Comparison of ENCODE assay signal across 20 cellular contexts in the genomic region with DNA sequence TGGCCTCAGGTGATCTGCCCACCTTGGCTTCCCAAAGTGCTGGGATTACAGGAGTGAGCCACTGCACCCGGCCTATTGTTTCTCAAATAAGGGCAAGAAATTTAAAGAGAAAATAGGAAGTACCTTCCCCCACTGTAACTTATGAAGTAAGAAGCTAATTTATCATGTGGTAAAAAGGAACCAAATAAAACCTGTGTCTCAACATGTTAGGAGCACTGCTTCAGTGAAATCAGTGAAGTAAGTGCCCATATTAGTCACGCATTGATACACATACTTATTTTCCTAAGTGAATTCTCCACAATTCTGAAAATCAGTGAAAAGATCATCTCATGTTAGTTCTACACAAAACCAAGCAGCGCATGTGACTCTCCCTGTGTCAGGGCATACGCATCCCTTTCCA. TPM values are rescaled to one million over a fixed set of nuclear protein-coding genes. Genes with fewer than 3 reads are reported as not detected.
A peak's percentile ranks its signal among the peaks of the same experiment; 100 is the strongest.
DNase-seq lines count a peak whose midpoint lies in the region; ATAC-seq, FAIRE-seq and TF ChIP-seq lines count a peak whose summit lies in the region.
"Had no signal": no experiment of that assay in that cellular context is flagged by ENCODE, and none has a peak within 500 bp of the region (broad histone marks: within the 10 kb centered on the region; RNA-seq: fewer than 3 reads in every experiment).

No MANE protein-coding gene starts in this region.

- H3K27me3 ChIP-seq in liver (ENCODE audit: control insufficient read depth in 4 of 4, insufficient read depth in 4 of 4, low read length in 3 of 4), result no peaks in the 10 kb centered on the region
- H3K27me3 ChIP-seq in HepG2 (ENCODE audit: control insufficient read depth in 1 of 2, insufficient read depth in 2 of 2, low read length in 2 of 2), result peaks cover 2 to 8% of the 10 kb centered on the region in 2 experiments; a peak in 1 of 5 replicates
- H3K27me3 ChIP-seq in RWPE2 (ENCODE audit: insufficient read depth, poor library complexity, severe bottlenecking), result no peaks in the 10 kb centered on the region
- no peaks in the 10 kb centered on the region for H3K27me3 ChIP-seq in CD8-positive, alpha-beta memory T cell (ENCODE audit: insufficient read depth, low read length, poor library complexity, severe bottlenecking)

- H3K4me2 ChIP-seq in HepG2 (ENCODE audit: low read depth, low read length), result no peak overlapping the region

- intact Hi-C loops in HepG2 (cut with micrococcal nuclease; ENCODE audit: unreplicated experiment), result no loop called here

- CTCF ChIA-PET in HepG2 (lab: Yijun Ruan, JAX; ENCODE audit: low intra/inter-chr PET ratio, low total read pairs), result no interaction called here
- CTCF ChIA-PET in CD8-positive, alpha-beta memory T cell (lab: Charles Lee), result interaction anchor here (0.7 kb wide), 1 partner anchor 1441 kb away, joined by 5 read pairs; no protein-coding TSS in a partner anchor

- no peak for ATAC-seq in HepG2
- peak; percentile 75 for ATAC-seq in RWPE2 (ENCODE audit: low read depth)
- ATAC-seq: CD8-positive, alpha-beta T cell; GM12878 had no signal

- WGBS in liver, result 86% methylated on average over 4 of the region's 4 CpGs
- WGBS in HepG2 (ENCODE audit: low lambda C conversion rate), result 68% methylated on average over 4 of the region's 4 CpGs

- no peaks in the 10 kb centered on the region for H3K4me1 Mint-ChIP-seq in type B pancreatic cell (ENCODE audit: unreplicated experiment)
- no peaks in the 10 kb centered on the region for H3K4me1 Mint-ChIP-seq in CD8-positive, alpha-beta memory T cell

- BruUV-seq in HepG2 (replicated peaks; lab: Mats Ljungman, UMichigan), result no TSS peak

- H3K27me3 Mint-ChIP-seq in type B pancreatic cell, result peaks cover 42% of the 10 kb centered on the region
- peaks cover 0 to 1% of the 10 kb centered on the region in 2 donors for H3K27me3 Mint-ChIP-seq in CD8-positive, alpha-beta memory T cell

- TF ChIP-seq EP300 in HepG2 (IDR thresholded peaks at IDR 0.05; ENCODE audit: low read depth in 2 of 2, low read length in 2 of 2) (no peak), HepG2 (CRISPR knock-in tag; IDR thresholded peaks at IDR 0.05; ENCODE audit: borderline replicate concordance) (no peak)

- H3K9ac ChIP-seq in liver (ENCODE audit: low read depth in 1 of 2, low read length in 2 of 2) (no peak overlapping the region), HepG2 (ENCODE audit: insufficient read depth, low read depth, low read length) (no peak overlapping the region)
- H3K9ac ChIP-seq: GM23248 had no signal

- H3K4me3 ChIP-seq in liver (ENCODE audit: low read depth in 1 of 3, low read length in 3 of 3) (peak overlapping the region in 2 of 3 donors; percentile 29 to 62), HepG2 (replicated peaks in 1 of 3; ENCODE audit: insufficient read depth in 1 of 3, low read depth in 2 of 3, low read length in 3 of 3) (no peak overlapping the region), RWPE2 (ENCODE audit: severe bottlenecking) (no peak overlapping the region)
- H3K4me3 ChIP-seq in CD8-positive, alpha-beta memory T cell (ENCODE audit: low read length), result no peak overlapping the region
- H3K4me3 ChIP-seq: GM12878, GM23248 had no signal

- FAIRE-seq in HepG2 (lab: Jason Lieb, UNC), result no peak
- FAIRE-seq: G401.6, GM12878 had no signal

- no peaks in the 10 kb centered on the region for H3K9me3 ChIP-seq in liver (ENCODE audit: control insufficient read depth in 4 of 4, low read length in 3 of 4)
- H3K9me3 ChIP-seq in HepG2 (ENCODE audit: low read length), result no peaks in the 10 kb centered on the region
- H3K9me3 ChIP-seq in RWPE2 (ENCODE audit: severe bottlenecking), result no peaks in the 10 kb centered on the region
- H3K9me3 ChIP-seq in CD8-positive, alpha-beta memory T cell (ENCODE audit: low read length), result no peaks in the 10 kb centered on the region

- H3K4me3 Mint-ChIP-seq in type B pancreatic cell, result peak overlapping the region; percentile 84
- no peak overlapping the region for H3K4me3 Mint-ChIP-seq in CD8-positive, alpha-beta memory T cell
- H3K4me3 Mint-ChIP-seq: CD8-positive, alpha-beta T cell had no signal

- in situ Hi-C loops in HepG2 (cut with HindIII; ENCODE audit: extremely low pct_ligation_motif_present, low pct_unique_long_range_greater_than_20kb), result no loop called here

- H3K79me2 ChIP-seq in HepG2 (ENCODE audit: insufficient read depth, low read length), result no peaks in the 10 kb centered on the region

- no peaks in the 10 kb centered on the region for H3K9me3 Mint-ChIP-seq in type B pancreatic cell
- H3K9me3 Mint-ChIP-seq in CD8-positive, alpha-beta memory T cell, result peaks cover 0 to 4% (median 0%) of the 10 kb centered on the region in 5 donors

- TF ChIP-seq RAD21 in liver (IDR thresholded peaks at IDR 0.05), result no peak
- TF ChIP-seq RAD21 in HepG2 (CRISPR knock-in tag; IDR thresholded peaks at IDR 0.05), result no peak

- no peak for TF ChIP-seq CTCF in liver (IDR thresholded peaks at IDR 0.05; ENCODE audit: low read depth, low read length, missing input control)
- TF ChIP-seq CTCF in HepG2 (CRISPR knock-in tag; IDR thresholded peaks at IDR 0.05), result no peak
- no peak for TF ChIP-seq CTCF in RWPE2 (IDR thresholded peaks at IDR 0.05; ENCODE audit: poor library complexity, severe bottlenecking)
- no peak for TF ChIP-seq CTCF in type B pancreatic cell (conservative IDR thresholded peaks at IDR 0.05)

- POLR2A ChIA-PET in HepG2 (lab: Yijun Ruan, JAX), result no interaction called here
- POLR2A ChIA-PET in CD8-positive, alpha-beta memory T cell (lab: Charles Lee), result no interaction called here

- no peaks in the 10 kb centered on the region for H3K36me3 Mint-ChIP-seq in type B pancreatic cell
- no peaks in the 10 kb centered on the region for H3K36me3 Mint-ChIP-seq in CD8-positive, alpha-beta memory T cell
- H3K36me3 Mint-ChIP-seq: CD8-positive, alpha-beta T cell had no signal

- H3K27ac ChIP-seq in liver (ENCODE audit: low read depth in 1 of 2, low read length in 2 of 2) (no peak overlapping the region), HepG2 (ENCODE audit: extremely low read length, insufficient read depth, low read length) (no peak overlapping the region), RWPE2 (ENCODE audit: poor library complexity, severe bottlenecking) (no peak overlapping the region), epithelial cell of prostate (no peak overlapping the region)
- no peak overlapping the region for H3K27ac ChIP-seq in CD8-positive, alpha-beta memory T cell (ENCODE audit: low read depth, low read length)
- H3K27ac ChIP-seq: GM23248 had no signal

- DNase-seq in HepG2 (ENCODE audit: low spot score) (no peak), RWPE2 (ENCODE audit: low spot score) (no peak), epithelial cell of prostate (ENCODE audit: low read depth, low spot score) (peak; percentile 53), type B pancreatic cell (ENCODE audit: extremely low spot score, unreplicated experiment) (no peak), NCI-H446 treated with DMSO at 0.1 percent for 48 hours (lab: John Stamatoyannopoulos, UW) (no peak)
- DNase-seq in activated CD4-positive, alpha-beta T cell treated with anti-CD3 and anti-CD28 coated beads for 1 hour, result no peak
- DNase-seq in CD8-positive, alpha-beta memory T cell, result no peak
- DNase-seq: CD8-positive, alpha-beta T cell; DND-41; GM23248; KG1; NCI-H1105; NCI-H1694; RPMI8226 had no signal

- H4K20me1 ChIP-seq in HepG2 (ENCODE audit: insufficient read depth, low read length), result no peaks in the 10 kb centered on the region

- H3K4me1 ChIP-seq in liver (ENCODE audit: control insufficient read depth in 4 of 4, insufficient read depth in 4 of 4, low read length in 3 of 4) (peaks cover 0 to 12% (median 9%) of the 10 kb centered on the region in 4 donors), HepG2 (ENCODE audit: insufficient read depth, low read length) (no peaks in the 10 kb centered on the region), RWPE2 (ENCODE audit: insufficient read depth, poor library complexity, severe bottlenecking) (no peaks in the 10 kb centered on the region)
- H3K4me1 ChIP-seq in CD8-positive, alpha-beta memory T cell (ENCODE audit: insufficient read depth, low read length), result no peaks in the 10 kb centered on the region

- no peak overlapping the region for H3K27ac Mint-ChIP-seq in type B pancreatic cell
- no peak overlapping the region for H3K27ac Mint-ChIP-seq in CD8-positive, alpha-beta memory T cell
- H3K27ac Mint-ChIP-seq: CD8-positive, alpha-beta T cell had no signal

- no peak for TF ChIP-seq POLR2A in HepG2 (IDR thresholded peaks at IDR 0.05; ENCODE audit: insufficient read depth in 1 of 2, low read depth in 2 of 2, low read length in 2 of 2)

- H2AFZ ChIP-seq in HepG2 (ENCODE audit: low read length), result no peak overlapping the region
- H2AFZ ChIP-seq: GM23248 had no signal

- no peaks in the 10 kb centered on the region for H3K36me3 ChIP-seq in liver (ENCODE audit: control insufficient read depth in 4 of 4, insufficient read depth in 3 of 4, low read depth in 1 of 4, low read length in 3 of 4)
- H3K36me3 ChIP-seq in HepG2 (replicated peaks in 1 of 2; ENCODE audit: control insufficient read depth in 1 of 2, insufficient read depth in 2 of 2, low read length in 2 of 2), result no peaks in the 10 kb centered on the region
- H3K36me3 ChIP-seq in RWPE2 (ENCODE audit: low read depth), result no peaks in the 10 kb centered on the region
- no peaks in the 10 kb centered on the region for H3K36me3 ChIP-seq in CD8-positive, alpha-beta memory T cell (ENCODE audit: insufficient read depth, low read length)

RNA-seq across cellular contexts. Expression of a gene that starts 14.2 kb away (rescaled TPM):
- total RNA-seq in liver (10 to 100 TPM; 34.7 to 62.8 TPM), HepG2 (2016; rRNA removed; fragmentation: Illumina TruSeq; extraction: Trizol) (not detected in 2 replicates), type B pancreatic cell (ENCODE audit: low replicate concordance) (0.31 and 0.56 TPM in 2 replicates)
- polyA plus RNA-seq in liver (10 to 100 TPM in 1 of 2 donors, 1 to 10 TPM in 1; 7.9 to 13.1 TPM), HepG2 (2011; rRNA removed) (0.04 TPM in 1 of 2 replicates, not detected in the other)
- total RNA-seq in HepG2 (2016; cell fraction: cytosol; rRNA removed; fragmentation: Illumina TruSeq; extraction: Trizol; ENCODE audit: low read depth), result not detected in 2 replicates
- 0.06 TPM in 1 of 2 replicates, not detected in the other for total RNA-seq in HepG2 (2016; cell fraction: insoluble cytoplasmic fraction; rRNA removed; fragmentation: Illumina TruSeq; extraction: Trizol)
- not detected in 2 replicates for total RNA-seq in HepG2 (2016; cell fraction: membrane; rRNA removed; fragmentation: Illumina TruSeq; extraction: Trizol)
- not detected in 2 replicates for total RNA-seq in HepG2 (2016; cell fraction: nucleus; rRNA removed; fragmentation: Illumina TruSeq; extraction: Trizol)
- not detected in 2 replicates for polyA plus RNA-seq in HepG2 (2011; cell fraction: cytosol; rRNA removed)
- 0.14 and 0.28 TPM in 2 replicates for polyA plus RNA-seq in HepG2 (2011; cell fraction: nucleus; rRNA removed)
- 0.08 TPM in 1 of 2 replicates, not detected in the other for polyA plus RNA-seq in HepG2 (2012)
- polyA plus RNA-seq in HepG2 (2016; cell fraction: cytosol; fragmentation: Illumina TruSeq; extraction: Trizol; ENCODE audit: low read depth), result not detected in 2 replicates
- not detected in 2 replicates for polyA plus RNA-seq in HepG2 (2016; cell fraction: insoluble cytoplasmic fraction; fragmentation: Illumina TruSeq; extraction: Trizol; ENCODE audit: low read depth)
- polyA plus RNA-seq in HepG2 (2016; cell fraction: membrane; fragmentation: Illumina TruSeq; extraction: Trizol; ENCODE audit: low read depth), result not detected in 2 replicates
- polyA plus RNA-seq in HepG2 (2016; cell fraction: nucleus; fragmentation: Illumina TruSeq; extraction: Trizol; ENCODE audit: insufficient read depth, low read depth), result not detected in 2 replicates
- not detected in 2 replicates for polyA minus RNA-seq in HepG2 (2011; rRNA and poly(A)+ RNA removed; ENCODE audit: low replicate concordance)
- not detected in 2 replicates for polyA minus RNA-seq in HepG2 (2011; cell fraction: cytosol; rRNA and poly(A)+ RNA removed)
- 0.26 and 0.37 TPM in 2 replicates for polyA minus RNA-seq in HepG2 (2011; cell fraction: nucleus; rRNA and poly(A)+ RNA removed)
- total RNA-seq in CD8-positive, alpha-beta memory T cell, result not detected
- not detected for polyA plus RNA-seq in CD8-positive, alpha-beta memory T cell
- total RNA-seq: A172; CD8-positive, alpha-beta T cell; GM23248; SK-MEL-5 had no signal
- polyA plus RNA-seq: BJ, GM23248 had no signal

RNA-seq across cellular contexts. Expression of a gene that starts 23.8 kb away (rescaled TPM):
- total RNA-seq in liver, result 1,000 to 10,000 TPM in 1 of 2 donors, 100 to 1,000 TPM in 1; 880 to 1,208 TPM
- 1,000 to 10,000 TPM; 1,307 to 1,797 TPM for polyA plus RNA-seq in liver
- 3.9 and 10.7 TPM in 2 replicates for total RNA-seq in HepG2 (2016; rRNA removed; fragmentation: Illumina TruSeq; extraction: Trizol)
- 0.51 and 1.9 TPM in 2 replicates for total RNA-seq in HepG2 (2016; cell fraction: cytosol; rRNA removed; fragmentation: Illumina TruSeq; extraction: Trizol; ENCODE audit: low read depth)
- 4.4 and 9.6 TPM in 2 replicates for total RNA-seq in HepG2 (2016; cell fraction: insoluble cytoplasmic fraction; rRNA removed; fragmentation: Illumina TruSeq; extraction: Trizol)
- total RNA-seq in HepG2 (2016; cell fraction: membrane; rRNA removed; fragmentation: Illumina TruSeq; extraction: Trizol), result 1.3 and 2.2 TPM in 2 replicates
- 6.5 and 9.4 TPM in 2 replicates for total RNA-seq in HepG2 (2016; cell fraction: nucleus; rRNA removed; fragmentation: Illumina TruSeq; extraction: Trizol)
- polyA plus RNA-seq in HepG2 (2011; rRNA removed), result 1.7 and 5.7 TPM in 2 replicates
- 0.83 and 2.5 TPM in 2 replicates for polyA plus RNA-seq in HepG2 (2011; cell fraction: cytosol; rRNA removed)
- 1.8 and 4.6 TPM in 2 replicates for polyA plus RNA-seq in HepG2 (2011; cell fraction: nucleus; rRNA removed)
- 28.1 and 198 TPM in 2 replicates for polyA plus RNA-seq in HepG2 (2012)
- 0.25 and 0.66 TPM in 2 replicates for polyA plus RNA-seq in HepG2 (2016; cell fraction: cytosol; fragmentation: Illumina TruSeq; extraction: Trizol; ENCODE audit: low read depth)
- 4.9 TPM in 2 replicates for polyA plus RNA-seq in HepG2 (2016; cell fraction: insoluble cytoplasmic fraction; fragmentation: Illumina TruSeq; extraction: Trizol; ENCODE audit: low read depth)
- polyA plus RNA-seq in HepG2 (2016; cell fraction: membrane; fragmentation: Illumina TruSeq; extraction: Trizol; ENCODE audit: low read depth), result 0.73 and 1.2 TPM in 2 replicates
- polyA plus RNA-seq in HepG2 (2016; cell fraction: nucleus; fragmentation: Illumina TruSeq; extraction: Trizol; ENCODE audit: insufficient read depth, low read depth), result 10.2 and 10.7 TPM in 2 replicates
- 1.7 TPM in 1 of 2 replicates, not detected in the other for polyA minus RNA-seq in HepG2 (2011; rRNA and poly(A)+ RNA removed; ENCODE audit: low replicate concordance)
- 1.8 TPM in 2 replicates for polyA minus RNA-seq in HepG2 (2011; cell fraction: cytosol; rRNA and poly(A)+ RNA removed)
- 1.8 and 6.1 TPM in 2 replicates for polyA minus RNA-seq in HepG2 (2011; cell fraction: nucleus; rRNA and poly(A)+ RNA removed)
- 0.46 and 0.59 TPM in 2 replicates for total RNA-seq in type B pancreatic cell (ENCODE audit: low replicate concordance)
- under 1 TPM in 1 of 2 experiments, not detected in 1; 0.33 TPM for total RNA-seq in CD8-positive, alpha-beta memory T cell
- not detected for polyA plus RNA-seq in CD8-positive, alpha-beta memory T cell
- total RNA-seq: A172; CD8-positive, alpha-beta T cell; GM23248; SK-MEL-5 had no signal
- polyA plus RNA-seq: BJ had no signal

Comparison
In these comparisons a context has a peak if more than half of its experiments do, and no peak if none do; other contexts are left out.
1. H3K4me3 ChIP-seq: peak in liver (2 of 3); none in HepG2 (0 of 3), RWPE2 (single experiment) and CD8-positive, alpha-beta memory T cell (single experiment).
2. RNA of a gene that starts 14.2 kb away (total RNA-seq): 34.7 to 62.8 TPM in liver; 0.31 to 0.56 TPM in type B pancreatic cell, 0.06 TPM in HepG2 and not detected in CD8-positive, alpha-beta memory T cell; every median in the first group is over 10 times any median in the second.
3. RNA of a gene that starts 23.8 kb away (total RNA-seq): 880 to 1,208 TPM in liver; 0.51 to 10.7 TPM in HepG2, 0.46 to 0.59 TPM in type B pancreatic cell and 0.33 TPM in CD8-positive, alpha-beta memory T cell; every median in the first group is over 10 times any median in the second.